22 cellular contexts compared by ENCODE assay signal in genomic region chr9:6384732-6385131, GRCh38. TPM values are rescaled to one million over a fixed set of nuclear protein-coding genes. Genes with fewer than 3 reads are reported as not detected.
DNase-seq lines count a peak whose midpoint lies in the region; ATAC-seq and TF ChIP-seq lines count a peak whose summit lies in the region.
"Had no signal": no experiment of that assay in that cellular context is flagged by ENCODE, and none has a peak within 500 bp of the region (broad histone marks: within the 10 kb centered on the region; RNA-seq: fewer than 3 reads in every experiment).

No MANE protein-coding gene starts in this region.

- TF ChIP-seq POLR2A in gastroesophageal sphincter (IDR thresholded peaks at IDR 0.05), result no peak

- H3K4me3 ChIP-seq in fibroblast of lung (replicated peaks in 1 of 4; ENCODE audit: control extremely low read depth in 1 of 4, insufficient read depth in 1 of 4, low read depth in 3 of 4, low read length in 4 of 4), result no peak overlapping the region
- H3K4me3 ChIP-seq in gastroesophageal sphincter, result no peak overlapping the region
- H3K4me3 ChIP-seq: left lung, right lobe of liver, SJCRH30, uterus had no signal

- H3K4me1 ChIP-seq in fibroblast of lung (ENCODE audit: control insufficient read depth, extremely low read depth, insufficient read depth, low read length) (peaks cover 12% of the 10 kb centered on the region), gastroesophageal sphincter (peaks cover 0 to 7% (median 0%) of the 10 kb centered on the region in 3 donors)
- H3K4me1 ChIP-seq: left lung, right lobe of liver, SJCRH30, uterus had no signal

- H3K27ac Mint-ChIP-seq in stimulated activated naive B cell treated with anti-CD40 and anti-IgM and Interleukin-4, amounts not matched to agents 10 μg/mL and 1 μg/mL and 100 μg/mL, for 72 hours, result peak overlapping the region; percentile 56
- H3K27ac Mint-ChIP-seq: CD8-positive, alpha-beta T cell; T-helper 2 cell treated with Interferon-gamma antibody and Interleukin-4, amounts not matched to agents 5 μg/mL and 100 μg/mL, for 36 hours had no signal

- H3K9ac ChIP-seq in fibroblast of lung (ENCODE audit: insufficient read depth, low read length), result no peak overlapping the region

- no peak for TF ChIP-seq CTCF in fibroblast of lung (conservative IDR thresholded peaks at IDR 0.05 in 1 of 2, IDR thresholded peaks at IDR 0.05 in 1 of 2; ENCODE audit: low read depth in 1 of 2, low read length in 2 of 2)
- no peak for TF ChIP-seq CTCF in gastroesophageal sphincter (IDR thresholded peaks at IDR 0.05)

- no peak for ATAC-seq in stimulated activated naive B cell treated with anti-CD40 and anti-IgM and Interleukin-4, amounts not matched to agents 10 μg/mL and 1 μg/mL and 100 μg/mL, for 72 hours (replicated peaks)
- ATAC-seq in gastroesophageal sphincter (no peak), HG03460 (IDR thresholded peaks at IDR 0.05; ENCODE audit: unreplicated experiment) (no peak)
- ATAC-seq: activated CD4-positive, CD25-positive, alpha-beta regulatory T cell treated with anti-CD3 and anti-CD28 coated beads, Interleukin-2, amount 50 U/mL, for 24 hours; CD8-positive, alpha-beta T cell; left lung; right lobe of liver had no signal

- no peak overlapping the region for H3K4me2 ChIP-seq in fibroblast of lung (ENCODE audit: extremely low read depth, insufficient read depth, low read length)

- DNase-seq in NCI-H2171 treated with DMSO at 0.1 percent for 48 hours (lab: John Stamatoyannopoulos, UW) (peak; percentile 36), NCI-H2171 (lab: John Stamatoyannopoulos, UW) (no peak), RPMI8226 (peak; percentile 16), fibroblast of lung (ENCODE audit: low read depth in 2 of 2) (no peak), COLO829 (ENCODE audit: low spot score) (no peak)
- DNase-seq in stimulated activated naive B cell treated with anti-CD40 and anti-IgM and Interleukin-4, amounts not matched to agents 10 μg/mL and 1 μg/mL and 100 μg/mL, for 72 hours, result no peak
- DNase-seq: ACHN; activated effector memory CD4-positive, alpha-beta T cell treated with anti-CD3 and anti-CD28 coated beads, Interleukin-2, amount 50 U/mL, for 16 hours; anterior cingulate cortex; CD8-positive, alpha-beta T cell; left lung; occipital lobe; right lobe of liver; stimulated activated CD4-positive, alpha-beta T cell treated with anti-CD3 and anti-CD28 coated beads, Interleukin-1b, Interleukin-23, amount 100 ng/mL, for 48 hours; uterus had no signal

- no peaks in the 10 kb centered on the region for H3K27me3 Mint-ChIP-seq in stimulated activated naive B cell treated with anti-CD40 and anti-IgM and Interleukin-4, amounts not matched to agents 10 μg/mL and 1 μg/mL and 100 μg/mL, for 72 hours

- peaks cover 4% of the 10 kb centered on the region in 2 donors for H3K36me3 Mint-ChIP-seq in stimulated activated naive B cell treated with anti-CD40 and anti-IgM and Interleukin-4, amounts not matched to agents 10 μg/mL and 1 μg/mL and 100 μg/mL, for 72 hours
- H3K36me3 Mint-ChIP-seq: CD8-positive, alpha-beta T cell had no signal

- peaks cover 0 to 2% of the 10 kb centered on the region in 2 donors for H3K9me3 Mint-ChIP-seq in stimulated activated naive B cell treated with anti-CD40 and anti-IgM and Interleukin-4, amounts not matched to agents 10 μg/mL and 1 μg/mL and 100 μg/mL, for 72 hours

- no peaks in the 10 kb centered on the region for H4K20me1 ChIP-seq in fibroblast of lung (ENCODE audit: control insufficient read depth, extremely low read depth, insufficient read depth, low read length)

- H3K4me1 Mint-ChIP-seq in stimulated activated naive B cell treated with anti-CD40 and anti-IgM and Interleukin-4, amounts not matched to agents 10 μg/mL and 1 μg/mL and 100 μg/mL, for 72 hours, result peaks cover 9 to 27% of the 10 kb centered on the region in 2 donors

- H3K27ac ChIP-seq in fibroblast of lung (ENCODE audit: insufficient read depth, low read length) (peak overlapping the region; percentile 79), gastroesophageal sphincter (no peak overlapping the region)
- H3K27ac ChIP-seq: left lung, right lobe of liver, SJCRH30 had no signal

- no peak for TF ChIP-seq EP300 in gastroesophageal sphincter (IDR thresholded peaks at IDR 0.05)

- peak overlapping the region; percentile 49 for H2AFZ ChIP-seq in fibroblast of lung (ENCODE audit: low read length)

- no peaks in the 10 kb centered on the region for H3K27me3 ChIP-seq in fibroblast of lung (ENCODE audit: control insufficient read depth, insufficient read depth, low read length)
- H3K27me3 ChIP-seq in gastroesophageal sphincter, result no peaks in the 10 kb centered on the region
- H3K27me3 ChIP-seq: left lung, right lobe of liver, SJCRH30, uterus had no signal

- no peaks in the 10 kb centered on the region for H3K79me2 ChIP-seq in fibroblast of lung (ENCODE audit: control insufficient read depth, insufficient read depth, low read length)

- no peak overlapping the region for H3K4me3 Mint-ChIP-seq in stimulated activated naive B cell treated with anti-CD40 and anti-IgM and Interleukin-4, amounts not matched to agents 10 μg/mL and 1 μg/mL and 100 μg/mL, for 72 hours
- H3K4me3 Mint-ChIP-seq: CD8-positive, alpha-beta T cell; T-helper 2 cell treated with Interferon-gamma antibody and Interleukin-4, amounts not matched to agents 5 μg/mL and 100 μg/mL, for 36 hours had no signal

- H3K9me3 ChIP-seq in fibroblast of lung (ENCODE audit: control insufficient read depth, insufficient read depth, low read depth, low read length) (no peaks in the 10 kb centered on the region), gastroesophageal sphincter (no peaks in the 10 kb centered on the region)
- H3K9me3 ChIP-seq: right lobe of liver, SJCRH30, uterus had no signal

- WGBS in gastroesophageal sphincter (ENCODE audit: low coverage in 1 of 2), 2 donors, result 40% methylated on average over 2 of the region's 2 CpGs; no CpG with 5 or more reads in 1 of the 2 donors

- H3K36me3 ChIP-seq in fibroblast of lung (ENCODE audit: control insufficient read depth, insufficient read depth, low read length) (no peaks in the 10 kb centered on the region), gastroesophageal sphincter (no peaks in the 10 kb centered on the region)
- H3K36me3 ChIP-seq: left lung, right lobe of liver, SJCRH30, uterus had no signal

RNA-seq across cellular contexts. Expression of gene UHRF2, which starts 28.3 kb away (rescaled TPM):
- total RNA-seq in fibroblast of lung (56.2 and 81.7 TPM in 2 replicates), gastroesophageal sphincter (10 to 100 TPM; 34.1 to 56.3 (median 46.6) TPM)
- polyA plus RNA-seq in fibroblast of lung, result 28.8 and 31.5 TPM in 2 replicates
- 14.6 and 20.4 TPM in 2 replicates for polyA plus RNA-seq in fibroblast of lung (2012)
- polyA minus RNA-seq in fibroblast of lung (ENCODE audit: low replicate concordance), result 10.0 and 18.3 TPM in 2 replicates

RNA-seq across cellular contexts. Expression of gene TPD52L3, which starts 56.6 kb away (rescaled TPM):
- not detected in 2 replicates for total RNA-seq in fibroblast of lung
- polyA plus RNA-seq in fibroblast of lung, result not detected in 2 replicates
- not detected in 2 replicates for polyA plus RNA-seq in fibroblast of lung (2012)
- polyA minus RNA-seq in fibroblast of lung (ENCODE audit: low replicate concordance), result not detected in 2 replicates
- total RNA-seq in gastroesophageal sphincter, result not detected
- total RNA-seq: CD8-positive, alpha-beta T cell; cerebellum; left lung; mucosa of gallbladder; occipital lobe; right lobe of liver; SJCRH30; uterus had no signal

Comparison
In these comparisons a context has a peak if more than half of its experiments do, and no peak if none do; other contexts are left out.
1. DNase-seq: peak in NCI-H2171 treated with DMSO at 0.1 percent for 48 hours (single experiment) and RPMI8226 (single experiment); none in NCI-H2171 (single experiment), fibroblast of lung (0 of 2), stimulated activated naive B cell treated with anti-CD40 and anti-IgM and Interleukin-4, amounts not matched to agents 10 μg/mL and 1 μg/mL and 100 μg/mL, for 72 hours (single experiment) and COLO829 (single experiment).